In genomic region chr18:21330122-21330701, GRCh38 we compare ENCODE assay signal across 11 cellular contexts.
DNase-seq lines count a peak whose midpoint lies in the region; ATAC-seq and TF ChIP-seq lines count a peak whose summit lies in the region.
"Had no signal": no experiment of that assay in that cellular context is flagged by ENCODE, and none has a peak within 500 bp of the region (broad histone marks: within the 10 kb centered on the region; RNA-seq: fewer than 3 reads in every experiment).

No MANE protein-coding gene starts in this region.

- no peak overlapping the region for H3K18ac ChIP-seq in mesendoderm (ENCODE audit: low read length)

- no peak overlapping the region for H2BK5ac ChIP-seq in mesendoderm (ENCODE audit: low read length)

- H3K79me2 ChIP-seq in mesendoderm (ENCODE audit: control insufficient read depth, insufficient read depth, low read length): no peaks in the 10 kb centered on the region

- H3K27ac Mint-ChIP-seq in endothelial cell (ENCODE audit: unreplicated experiment): peak overlapping the region; percentile 67
- H3K27ac Mint-ChIP-seq in activated CD4-positive, alpha-beta memory T cell treated with anti-CD3 and anti-CD28 coated beads for 36 hours: no peak overlapping the region
- H3K27ac Mint-ChIP-seq: activated CD8-positive, alpha-beta T cell treated with anti-CD3 and anti-CD28 coated beads, Interleukin-2, amount 10 ng/mL, durations not matched to agents 7 days and 5 days had no signal

- CTCF ChIA-PET in activated CD4-positive, alpha-beta memory T cell treated with anti-CD3 and anti-CD28 coated beads for 36 hours (lab: Charles Lee): no interaction called here

- no peaks in the 10 kb centered on the region for H3K27me3 Mint-ChIP-seq in endothelial cell (ENCODE audit: unreplicated experiment)
- no peaks in the 10 kb centered on the region for H3K27me3 Mint-ChIP-seq in activated CD4-positive, alpha-beta memory T cell treated with anti-CD3 and anti-CD28 coated beads for 36 hours

- no peak for TF ChIP-seq CTCF in endothelial cell (IDR thresholded peaks at IDR 0.05; ENCODE audit: unreplicated experiment)

- no CpG with 5 or more reads among the region's 6 CpGs for WGBS in mesendoderm (ENCODE audit: extremely low coverage, insufficient coverage, low lambda C conversion rate)

- no peaks in the 10 kb centered on the region for H3K36me3 ChIP-seq in mesendoderm (ENCODE audit: control insufficient read depth, insufficient read depth, low read length)
- H3K36me3 ChIP-seq: tibial nerve had no signal

- H3K23ac ChIP-seq in mesendoderm (ENCODE audit: low read length): no peak overlapping the region

- intact Hi-C loops in activated CD4-positive, alpha-beta memory T cell treated with anti-CD3 and anti-CD28 coated beads for 36 hours (cut with micrococcal nuclease): no loop called here

- POLR2A ChIA-PET in activated CD4-positive, alpha-beta memory T cell treated with anti-CD3 and anti-CD28 coated beads for 36 hours (lab: Charles Lee): no interaction called here

- H3K4ac ChIP-seq in mesendoderm (ENCODE audit: low read depth, low read length): no peak overlapping the region

- H3K4me3 ChIP-seq in mesendoderm (ENCODE audit: low read length): no peak overlapping the region
- H3K4me3 ChIP-seq: tibial nerve had no signal

- no peaks in the 10 kb centered on the region for H3K79me1 ChIP-seq in mesendoderm (ENCODE audit: low read length)

- H3K36me3 Mint-ChIP-seq in endothelial cell (ENCODE audit: low read depth, unreplicated experiment): peaks cover 3% of the 10 kb centered on the region
- H3K36me3 Mint-ChIP-seq in activated CD4-positive, alpha-beta memory T cell treated with anti-CD3 and anti-CD28 coated beads for 36 hours: no peaks in the 10 kb centered on the region

- no peaks in the 10 kb centered on the region for H3K9me3 Mint-ChIP-seq in endothelial cell (ENCODE audit: unreplicated experiment)
- no peaks in the 10 kb centered on the region for H3K9me3 Mint-ChIP-seq in activated CD4-positive, alpha-beta memory T cell treated with anti-CD3 and anti-CD28 coated beads for 36 hours

- no peak overlapping the region for H2BK120ac ChIP-seq in mesendoderm (ENCODE audit: low read depth, low read length)

- H4K8ac ChIP-seq in mesendoderm (ENCODE audit: low read depth, low read length): no peak overlapping the region

- H3K9ac ChIP-seq in mesendoderm (ENCODE audit: low read length): no peak overlapping the region
- H3K9ac ChIP-seq: KMS-11 had no signal

- H4K5ac ChIP-seq in mesendoderm (ENCODE audit: low read length): no peak overlapping the region

- H3K4me3 Mint-ChIP-seq in endothelial cell (ENCODE audit: unreplicated experiment): peak overlapping the region; percentile 27
- H3K4me3 Mint-ChIP-seq in activated CD4-positive, alpha-beta memory T cell treated with anti-CD3 and anti-CD28 coated beads for 36 hours: no peak overlapping the region
- H3K4me3 Mint-ChIP-seq: activated CD8-positive, alpha-beta T cell treated with anti-CD3 and anti-CD28 coated beads, Interleukin-2, amount 10 ng/mL, durations not matched to agents 7 days and 5 days had no signal

- peaks cover 6% of the 10 kb centered on the region for H3K4me1 ChIP-seq in mesendoderm (ENCODE audit: control insufficient read depth, low read depth, low read length)

- no peak overlapping the region for H3K4me2 ChIP-seq in mesendoderm (ENCODE audit: low read length)
- H3K4me2 ChIP-seq: KMS-11 had no signal

- H3K27ac ChIP-seq in mesendoderm (ENCODE audit: low read depth, low read length): no peak overlapping the region
- H3K27ac ChIP-seq: KMS-11 had no signal

- ATAC-seq in GM18858 (IDR thresholded peaks at IDR 0.05; ENCODE audit: unreplicated experiment): no peak
- no peak for ATAC-seq in HG03565 (IDR thresholded peaks at IDR 0.05; ENCODE audit: unreplicated experiment)
- ATAC-seq: activated CD8-positive, alpha-beta T cell treated with anti-CD3 and anti-CD28 coated beads, Interleukin-2, amount 10 ng/mL, durations not matched to agents 7 days and 5 days had no signal

- DNase-seq in AG08396 (ENCODE audit: low spot score) (peak; percentile 18), LHCN-M2 (ENCODE audit: low read depth) (peak; percentile 93), endothelial cell (ENCODE audit: low spot score) (no peak), mesendoderm (peak; percentile 49), NCI-H748 (lab: John Stamatoyannopoulos, UW; ENCODE audit: unreplicated experiment) (no peak)
- no peak for DNase-seq in activated CD4-positive, alpha-beta memory T cell treated with anti-CD3 and anti-CD28 coated beads for 36 hours
- DNase-seq: activated CD8-positive, alpha-beta T cell treated with anti-CD3 and anti-CD28 coated beads, Interleukin-2, amount 10 ng/mL, durations not matched to agents 7 days and 5 days had no signal

- H3K27me3 ChIP-seq in mesendoderm (ENCODE audit: insufficient read depth, low read length, poor library complexity): no peaks in the 10 kb centered on the region
- H3K27me3 ChIP-seq: tibial nerve had no signal

- no peak overlapping the region for H2AK5ac ChIP-seq in mesendoderm (ENCODE audit: low read length)

- no peak overlapping the region for H3K56ac ChIP-seq in mesendoderm (ENCODE audit: low read length)

- H2BK15ac ChIP-seq in mesendoderm (replicated peaks; ENCODE audit: low read depth): no peak overlapping the region

- peaks cover 27% of the 10 kb centered on the region for H3K4me1 Mint-ChIP-seq in endothelial cell (ENCODE audit: unreplicated experiment)
- H3K4me1 Mint-ChIP-seq in activated CD4-positive, alpha-beta memory T cell treated with anti-CD3 and anti-CD28 coated beads for 36 hours (ENCODE audit: low read depth): no peaks in the 10 kb centered on the region

Comparison
In these comparisons a context has a peak if more than half of its experiments do, and no peak if none do; other contexts are left out.
1. DNase-seq: peak in AG08396 (single experiment), LHCN-M2 (single experiment) and mesendoderm (single experiment); none in endothelial cell (single experiment), NCI-H748 (single experiment) and activated CD4-positive, alpha-beta memory T cell treated with anti-CD3 and anti-CD28 coated beads for 36 hours (single experiment).